Comparison of ENCODE assay signal across 8 cellular contexts in the genomic region with DNA sequence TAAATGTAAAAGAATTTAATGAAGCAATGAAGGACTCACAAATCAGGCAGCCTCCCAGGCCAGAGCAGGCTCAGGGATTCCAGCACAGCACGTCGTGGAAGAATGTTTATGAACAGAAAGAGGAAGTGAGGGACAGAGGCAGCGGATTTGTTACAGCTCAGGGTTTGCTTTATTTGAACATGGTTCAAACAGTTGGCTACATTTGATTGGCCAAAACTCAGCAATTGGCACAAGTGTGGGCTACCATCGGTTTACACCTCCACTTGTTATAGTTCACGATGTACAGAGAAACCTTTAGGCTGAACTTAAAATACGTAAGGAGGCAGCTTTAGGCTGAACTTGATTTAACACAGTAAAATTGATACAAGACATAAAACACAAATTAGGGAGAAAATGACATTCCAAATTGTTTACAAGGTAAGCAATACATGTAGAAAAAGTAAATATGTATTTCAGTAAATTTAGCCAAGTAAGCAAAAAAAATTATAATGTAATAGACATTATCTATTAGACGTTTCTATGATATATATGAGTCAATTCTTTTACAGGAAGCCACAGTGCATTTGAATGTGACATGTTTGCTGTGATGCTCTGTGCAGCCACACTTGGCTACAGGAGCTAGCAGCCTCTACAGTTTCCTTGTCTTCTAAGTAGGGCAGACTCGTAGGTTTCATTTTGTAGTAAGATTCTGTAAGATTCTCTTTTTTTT.
DNase-seq lines count a peak whose midpoint lies in the region; ATAC-seq and TF ChIP-seq lines count a peak whose summit lies in the region.

No MANE protein-coding gene starts in this region.

- peak; percentile 80 for ATAC-seq in GM18867 (IDR thresholded peaks at IDR 0.05; ENCODE audit: unreplicated experiment)

- H3K4me3 ChIP-seq in fibroblast of lung (replicated peaks in 1 of 4; ENCODE audit: control extremely low read depth in 1 of 4, insufficient read depth in 1 of 4, low read depth in 3 of 4, low read length in 4 of 4) = no peak overlapping the region

- TF ChIP-seq CTCF in HFFc6 (IDR thresholded peaks at IDR 0.05) = no peak
- TF ChIP-seq CTCF in fibroblast of lung (conservative IDR thresholded peaks at IDR 0.05 in 1 of 2, IDR thresholded peaks at IDR 0.05 in 1 of 2; ENCODE audit: low read depth in 1 of 2, low read length in 2 of 2) = no peak

- DNase-seq in HFFc6 (no peak), NOMO-1 (lab: John Stamatoyannopoulos, UW; ENCODE audit: unreplicated experiment in 2 of 2) (peak; percentile 70 to 87), fibroblast of lung (ENCODE audit: low read depth in 2 of 2) (peak in 1 of 2 donors; percentile 56), GOT3 (lab: John Stamatoyannopoulos, UW) (no peak), NCI-H345 treated with DMSO at 0.1 percent for 48 hours (lab: John Stamatoyannopoulos, UW; ENCODE audit: unreplicated experiment) (no peak)
- DNase-seq in stimulated activated CD4-positive, alpha-beta T cell treated with anti-CD3 and anti-CD28 coated beads, Interleukin-2, amount 100 ng/mL, for 24 hours = no peak
- DNase-seq in activated CD8-positive, alpha-beta memory T cell treated with anti-CD3 and anti-CD28 coated beads, Interleukin-2, amount 50 U/mL, for 4 hours = no peak

- no peak overlapping the region for H3K27ac ChIP-seq in fibroblast of lung (ENCODE audit: insufficient read depth, low read length)

- peaks cover 14% of the 10 kb centered on the region for H3K36me3 Mint-ChIP-seq in HFFc6 (ENCODE audit: low read depth)

- H3K27ac Mint-ChIP-seq in HFFc6 = peak overlapping the region; percentile 62

- no peaks in the 10 kb centered on the region for H4K20me1 ChIP-seq in fibroblast of lung (ENCODE audit: control insufficient read depth, extremely low read depth, insufficient read depth, low read length)

- no peak overlapping the region for H3K4me2 ChIP-seq in fibroblast of lung (ENCODE audit: extremely low read depth, insufficient read depth, low read length)

- H3K9ac ChIP-seq in fibroblast of lung (ENCODE audit: insufficient read depth, low read length) = no peak overlapping the region

- no peaks in the 10 kb centered on the region for H3K79me2 ChIP-seq in fibroblast of lung (ENCODE audit: control insufficient read depth, insufficient read depth, low read length)

- no peak overlapping the region for H3K4me3 Mint-ChIP-seq in HFFc6

- H3K36me3 ChIP-seq in fibroblast of lung (ENCODE audit: control insufficient read depth, insufficient read depth, low read length) = no peaks in the 10 kb centered on the region

- H2AFZ ChIP-seq in fibroblast of lung (ENCODE audit: low read length) = peak overlapping the region; percentile 1

- H3K4me1 ChIP-seq in fibroblast of lung (ENCODE audit: control insufficient read depth, extremely low read depth, insufficient read depth, low read length) = peaks cover 5% of the 10 kb centered on the region

- H3K27me3 ChIP-seq in fibroblast of lung (ENCODE audit: control insufficient read depth, insufficient read depth, low read length) = no peaks in the 10 kb centered on the region

- peaks cover 2% of the 10 kb centered on the region for H3K27me3 Mint-ChIP-seq in HFFc6 (ENCODE audit: insufficient read depth)

- peaks cover 64% of the 10 kb centered on the region for H3K4me1 Mint-ChIP-seq in HFFc6 (ENCODE audit: low read depth)

- H3K9me3 ChIP-seq in fibroblast of lung (ENCODE audit: control insufficient read depth, insufficient read depth, low read depth, low read length) = no peaks in the 10 kb centered on the region

- no peaks in the 10 kb centered on the region for H3K9me3 Mint-ChIP-seq in HFFc6

Comparison
In these comparisons a context has a peak if more than half of its experiments do, and no peak if none do; other contexts are left out.
1. DNase-seq: peak in NOMO-1 (2 of 2); none in HFFc6 (single experiment), GOT3 (single experiment), stimulated activated CD4-positive, alpha-beta T cell treated with anti-CD3 and anti-CD28 coated beads, Interleukin-2, amount 100 ng/mL, for 24 hours (0 of 2), NCI-H345 treated with DMSO at 0.1 percent for 48 hours (single experiment) and activated CD8-positive, alpha-beta memory T cell treated with anti-CD3 and anti-CD28 coated beads, Interleukin-2, amount 50 U/mL, for 4 hours (single experiment).